32 cellular contexts compared by ENCODE assay signal in the genomic region with DNA sequence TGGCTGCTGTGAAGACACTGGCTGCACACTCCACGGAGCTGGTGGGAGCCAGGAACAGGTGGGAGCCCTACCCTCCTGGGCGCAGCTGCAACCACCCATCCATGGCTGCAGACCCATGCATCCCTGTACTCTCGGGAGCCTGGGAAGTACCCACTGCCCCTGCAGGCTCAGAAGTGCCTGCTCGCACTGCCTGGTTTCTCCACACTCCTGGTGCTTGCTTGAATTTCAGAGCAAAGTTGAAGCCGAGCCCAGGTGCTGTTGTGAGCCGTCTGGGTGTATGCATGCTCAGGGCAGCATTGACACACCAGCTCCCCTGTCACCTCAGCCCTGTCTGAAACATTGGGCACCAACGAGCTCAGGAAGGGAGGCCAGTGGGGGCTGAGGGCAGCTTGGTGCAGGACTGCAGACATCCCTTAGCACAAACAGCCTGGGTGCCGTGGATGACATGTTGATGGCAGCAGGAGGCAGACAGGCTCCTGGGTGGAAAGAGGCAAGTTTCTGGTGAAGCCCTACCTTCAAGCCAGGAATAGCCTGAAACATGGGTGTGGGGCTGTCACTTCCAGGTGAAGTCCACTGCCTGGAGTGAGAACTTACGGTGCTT.
"Had no signal": no experiment of that assay in that cellular context is flagged by ENCODE, and none has a peak within 500 bp of the region (broad histone marks: within the 10 kb centered on the region; RNA-seq: fewer than 3 reads in every experiment).

No MANE protein-coding gene starts in this region.

- H3K4me3 Mint-ChIP-seq: activated CD4-positive, alpha-beta T cell treated with anti-CD3 and anti-CD28 coated beads, Interleukin-2, amount 10 ng/mL, durations not matched to agents 24 days and 14 days; activated CD8-positive, alpha-beta T cell treated with anti-CD3 and anti-CD28 coated beads, Interleukin-2, amount 10 ng/mL, durations not matched to agents 7 days and 5 days; activated naive CD4-positive, alpha-beta T cell treated with anti-CD3 and anti-CD28 coated beads, Interleukin-2, amount 50 U/mL, for 24 hours; activated T-cell treated with anti-CD3 and anti-CD28 coated beads, Interleukin-2, amount 50 U/mL, for 24 hours; brain had no signal

- H3K36me3 Mint-ChIP-seq: activated naive CD4-positive, alpha-beta T cell treated with anti-CD3 and anti-CD28 coated beads, Interleukin-2, amount 50 U/mL, for 24 hours; brain had no signal

- H3K27me3 Mint-ChIP-seq: activated CD4-positive, alpha-beta T cell treated with anti-CD3 and anti-CD28 coated beads, Interleukin-2, amount 10 ng/mL, durations not matched to agents 24 days and 14 days; activated naive CD4-positive, alpha-beta T cell treated with anti-CD3 and anti-CD28 coated beads, Interleukin-2, amount 50 U/mL, for 24 hours; activated T-cell treated with anti-CD3 and anti-CD28 coated beads, Interleukin-2, amount 50 U/mL, for 24 hours had no signal

- H3K4me3 ChIP-seq: PC-9 had no signal

- H3K27ac Mint-ChIP-seq: activated CD4-positive, alpha-beta T cell treated with anti-CD3 and anti-CD28 coated beads, Interleukin-2, amount 10 ng/mL, durations not matched to agents 24 days and 14 days; activated CD8-positive, alpha-beta T cell treated with anti-CD3 and anti-CD28 coated beads, Interleukin-2, amount 10 ng/mL, durations not matched to agents 7 days and 5 days; activated naive CD4-positive, alpha-beta T cell treated with anti-CD3 and anti-CD28 coated beads, Interleukin-2, amount 50 U/mL, for 24 hours; activated T-cell treated with anti-CD3 and anti-CD28 coated beads, Interleukin-2, amount 50 U/mL, for 24 hours; activated T-helper 2 cell treated with anti-CD3 and anti-CD28 coated beads, Interferon-gamma antibody, Interleukin-2, Interleukin-4, amounts not matched to agents 10 μg/mL and 5 μg/mL and 100 μg/mL, durations not matched to agents 14 hours and 24 hours and 36 hours; brain had no signal

- H3K4me2 ChIP-seq: PC-9 had no signal

- H3K27ac ChIP-seq: PC-9, RWPE1, VCaP had no signal

- H3K4me1 Mint-ChIP-seq: activated CD4-positive, alpha-beta T cell treated with anti-CD3 and anti-CD28 coated beads, Interleukin-2, amount 10 ng/mL, durations not matched to agents 24 days and 14 days; activated naive CD4-positive, alpha-beta T cell treated with anti-CD3 and anti-CD28 coated beads, Interleukin-2, amount 50 U/mL, for 24 hours; brain had no signal

- ATAC-seq: activated CD8-positive, alpha-beta T cell treated with anti-CD3 and anti-CD28 coated beads, Interleukin-2, amount 10 ng/mL, durations not matched to agents 7 days and 5 days had no signal

- H2AFZ ChIP-seq: PC-9 had no signal

- DNase-seq: activated CD4-positive, alpha-beta T cell treated with anti-CD3 and anti-CD28 coated beads, Interleukin-2, amount 10 ng/mL, durations not matched to agents 24 days and 14 days; activated CD4-positive, alpha-beta T cell treated with anti-CD3 and anti-CD28 coated beads, Interleukin-2, amount 50 U/mL, for 48 hours; activated CD4-positive, CD25-positive, alpha-beta regulatory T cell; activated CD8-positive, alpha-beta T cell treated with anti-CD3 and anti-CD28 coated beads, Interleukin-2, amount 10 ng/mL, durations not matched to agents 7 days and 5 days; activated gamma-delta T cell; activated naive CD4-positive, alpha-beta T cell treated with Interleukin-2 at 50 U/mL for 16 hours; activated T-cell treated with anti-CD3 and anti-CD28 coated beads, Interleukin-2, amount 50 U/mL, for 24 hours; anterior cingulate cortex; caudate nucleus; Karpas-422; KBM-7; NCI-H1105; NCI-H1417 treated with DMSO at 0.1 percent for 48 hours; NCI-H1694; NCI-H1930; NCI-H2081 treated with DMSO at 0.1 percent for 48 hours; NCI-H226; NCI-H446 treated with DMSO at 0.1 percent for 48 hours; NCI-H524 treated with DMSO at 0.1 percent for 48 hours; NCI-H748 treated with DMSO at 0.1 percent for 48 hours; NK-92 treated with Interleukin-12 subunit alpha and Interleukin-12 subunit beta, amount 100 ng/mL, for 24 hours; PC-9; Right ventricle myocardium superior; SW 1271; T-helper 1 cell; T-helper 2 cell; T-helper 9 cell had no signal
